ENCODE assay signal across 26 cellular contexts in the genomic region with DNA sequence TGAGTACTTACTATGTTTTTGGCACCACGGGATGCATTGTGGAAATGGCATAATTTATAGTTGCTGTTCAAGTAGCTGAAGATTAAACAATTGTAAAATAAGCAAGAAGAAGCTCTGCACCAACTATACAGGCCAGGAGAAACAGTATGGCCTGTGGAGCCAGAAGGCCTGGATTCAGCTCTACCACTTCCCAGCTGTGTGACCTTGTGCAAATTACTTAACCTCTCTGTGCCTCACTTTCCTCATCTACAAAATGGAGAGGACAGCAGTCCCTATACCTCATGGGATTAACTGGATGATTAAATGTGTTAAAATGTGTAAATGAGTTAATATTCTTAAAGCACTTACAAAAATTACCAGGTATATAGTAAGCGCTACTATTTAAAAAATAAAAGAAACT.
"Had no signal": no experiment of that assay in that cellular context is flagged by ENCODE, and none has a peak within 500 bp of the region (broad histone marks: within the 10 kb centered on the region; RNA-seq: fewer than 3 reads in every experiment).

No MANE protein-coding gene starts in this region.

- H3K27ac ChIP-seq: esophagus squamous epithelium, heart right ventricle, left ventricle myocardium inferior, lower lobe of right lung, neutrophil, stomach, upper lobe of right lung had no signal

- H3K4me1 ChIP-seq: lower lobe of right lung, upper lobe of right lung, uterus had no signal

- H3K9me3 Mint-ChIP-seq: effector memory CD8-positive, alpha-beta T cell; natural killer cell; neural crest cell; stimulated activated effector memory CD8-positive, alpha-beta T cell treated with anti-CD3 and anti-CD28 coated beads, Interleukin-12 subunit alpha, Interleukin-12 subunit beta, amount 100 ng/mL, for 72 hours had no signal

- H3K4me3 Mint-ChIP-seq: effector memory CD8-positive, alpha-beta T cell; natural killer cell; neural crest cell; stimulated activated effector memory CD8-positive, alpha-beta T cell treated with anti-CD3 and anti-CD28 coated beads, Interleukin-12 subunit alpha, Interleukin-12 subunit beta, amount 100 ng/mL, for 72 hours had no signal

- H3K36me3 ChIP-seq: esophagus squamous epithelium, heart right ventricle, left ventricle myocardium inferior, lower lobe of right lung, neutrophil, pancreas, stomach, tibial nerve, upper lobe of right lung, uterus had no signal

- H3K27me3 ChIP-seq: esophagus squamous epithelium, heart right ventricle, neutrophil, pancreas, stomach, testis, tibial nerve, upper lobe of right lung, uterus had no signal

- ATAC-seq: effector memory CD8-positive, alpha-beta T cell; heart right ventricle; left colon; lower lobe of right lung; natural killer cell; pancreas; sciatic nerve; stimulated activated effector memory CD8-positive, alpha-beta T cell treated with anti-CD3 and anti-CD28 coated beads, Interleukin-12 subunit alpha, Interleukin-12 subunit beta, amount 100 ng/mL, for 72 hours; upper lobe of right lung had no signal

- H3K9me3 ChIP-seq: esophagus squamous epithelium, heart right ventricle, left ventricle myocardium inferior, lower lobe of right lung, neutrophil, pancreas, stomach, testis, tibial nerve, upper lobe of right lung, uterus had no signal

- H3K4me3 ChIP-seq: esophagus squamous epithelium, heart right ventricle, left ventricle myocardium inferior, lower lobe of right lung, pancreas, stomach, testis, tibial nerve, upper lobe of right lung, uterus had no signal

- H3K27ac Mint-ChIP-seq: effector memory CD8-positive, alpha-beta T cell; natural killer cell; stimulated activated effector memory CD8-positive, alpha-beta T cell treated with anti-CD3 and anti-CD28 coated beads, Interleukin-12 subunit alpha, Interleukin-12 subunit beta, amount 100 ng/mL, for 72 hours had no signal

- H3K4me1 Mint-ChIP-seq: natural killer cell had no signal

- H3K36me3 Mint-ChIP-seq: natural killer cell; stimulated activated effector memory CD8-positive, alpha-beta T cell treated with anti-CD3 and anti-CD28 coated beads, Interleukin-12 subunit alpha, Interleukin-12 subunit beta, amount 100 ng/mL, for 72 hours had no signal

- DNase-seq: cortex of kidney; effector memory CD8-positive, alpha-beta T cell; erythroblast; esophagus squamous epithelium; foreskin melanocyte; glutamatergic neuron; heart right ventricle; hippocampal formation; left colon; left ventricle myocardium inferior; lower lobe of right lung; natural killer cell; pancreas; stimulated activated CD4-positive, alpha-beta T cell treated with anti-CD3 and anti-CD28 coated beads, Interleukin-2, amount 100 ng/mL, for 24 hours; stimulated activated CD4-positive, alpha-beta T cell treated with anti-CD3 and anti-CD28 coated beads, Interleukin-4, amount 100 ng/mL, for 24 hours; stimulated activated naive CD4-positive, alpha-beta T cell treated with Interleukin-2 at 50 U/mL for 16 hours; stomach; substantia nigra; testis; upper lobe of right lung; uterus had no signal
